16 cellular contexts compared by ENCODE assay signal in the genomic region with DNA sequence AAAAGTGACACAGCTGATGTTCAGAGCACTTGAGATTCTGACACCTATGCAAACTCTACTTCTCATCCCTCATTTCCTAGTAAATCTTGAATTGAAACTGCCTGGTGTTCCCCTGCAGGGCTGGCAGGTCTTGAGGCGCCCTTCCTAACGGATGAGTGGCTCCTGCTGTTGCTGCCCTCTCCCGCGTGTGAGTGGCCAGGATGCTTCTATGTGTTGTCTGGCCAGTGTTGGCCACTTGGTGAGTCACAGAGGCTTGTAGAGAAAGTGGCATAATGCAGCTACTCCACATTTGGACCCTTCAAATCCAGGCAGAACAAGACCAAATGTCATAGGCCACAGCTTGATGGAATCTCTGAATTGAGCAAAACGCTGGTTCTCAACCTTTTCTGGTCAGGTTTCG.
"Had no signal": no experiment of that assay in that cellular context is flagged by ENCODE, and none has a peak within 500 bp of the region (broad histone marks: within the 10 kb centered on the region; RNA-seq: fewer than 3 reads in every experiment).

No MANE protein-coding gene starts in this region.

- H3K27ac ChIP-seq: brain microvascular endothelial cell, left ventricle myocardium inferior, pancreas had no signal

- H3K27ac Mint-ChIP-seq: activated CD4-positive, alpha-beta memory T cell treated with anti-CD3 and anti-CD28 coated beads, Interleukin-2, amount 10 ng/mL, durations not matched to agents 7 days and 5 days; activated naive CD8-positive, alpha-beta T cell; endodermal cell; memory B cell; naive thymus-derived CD8-positive, alpha-beta T cell; T-helper 1 cell treated with Interleukin-12 subunit alpha and Interleukin-12 subunit beta and Interleukin-4 antibody, amounts not matched to agents 30 μg/mL and 1 μg/mL, for 36 hours had no signal

- H3K36me3 Mint-ChIP-seq: activated naive CD8-positive, alpha-beta T cell; memory B cell; naive thymus-derived CD8-positive, alpha-beta T cell had no signal

- H3K27me3 ChIP-seq: brain microvascular endothelial cell, pancreas had no signal

- DNase-seq: activated CD4-positive, alpha-beta memory T cell treated with anti-CD3 and anti-CD28 coated beads, Interleukin-2, amount 10 ng/mL, durations not matched to agents 7 days and 5 days; activated CD4-positive, alpha-beta T cell treated with anti-CD3 and anti-CD28 coated beads for 4 hours; activated gamma-delta T cell; activated T-cell treated with anti-CD3 and anti-CD28 coated beads, Interleukin-2, amount 50 U/mL, for 4 hours; endodermal cell; erythroblast; left ventricle myocardium inferior; mucosa of descending colon; naive thymus-derived CD8-positive, alpha-beta T cell; pancreas; stimulated activated naive CD8-positive, alpha-beta T cell treated with anti-CD3 and anti-CD28 coated beads, Interleukin-15, Interleukin-2, amounts not matched to agents 100 U/mL and 50 U/mL, for 24 hours had no signal

- H3K4me1 Mint-ChIP-seq: activated CD4-positive, alpha-beta memory T cell treated with anti-CD3 and anti-CD28 coated beads, Interleukin-2, amount 10 ng/mL, durations not matched to agents 7 days and 5 days; memory B cell; naive thymus-derived CD8-positive, alpha-beta T cell had no signal

- H3K4me3 Mint-ChIP-seq: activated CD4-positive, alpha-beta memory T cell treated with anti-CD3 and anti-CD28 coated beads, Interleukin-2, amount 10 ng/mL, durations not matched to agents 7 days and 5 days; activated naive CD8-positive, alpha-beta T cell; activated T-cell treated with anti-CD3 and anti-CD28 coated beads, Interleukin-2, amount 50 U/mL, for 4 hours; endodermal cell; memory B cell; naive thymus-derived CD8-positive, alpha-beta T cell; T-helper 1 cell treated with Interleukin-12 subunit alpha and Interleukin-12 subunit beta and Interleukin-4 antibody, amounts not matched to agents 30 μg/mL and 1 μg/mL, for 36 hours had no signal

- ATAC-seq: activated T-cell treated with anti-CD3 and anti-CD28 coated beads, Interleukin-2, amount 50 U/mL, for 4 hours; naive thymus-derived CD8-positive, alpha-beta T cell; sciatic nerve; stimulated activated naive CD8-positive, alpha-beta T cell treated with anti-CD3 and anti-CD28 coated beads, Interleukin-15, Interleukin-2, amounts not matched to agents 100 U/mL and 50 U/mL, for 24 hours had no signal

- H3K4me3 ChIP-seq: left ventricle myocardium inferior, mucosa of descending colon, pancreas had no signal

- H3K9me3 Mint-ChIP-seq: activated CD4-positive, alpha-beta memory T cell treated with anti-CD3 and anti-CD28 coated beads, Interleukin-2, amount 10 ng/mL, durations not matched to agents 7 days and 5 days; activated T-cell treated with anti-CD3 and anti-CD28 coated beads, Interleukin-2, amount 50 U/mL, for 4 hours; naive thymus-derived CD8-positive, alpha-beta T cell; T-helper 1 cell treated with Interleukin-12 subunit alpha and Interleukin-12 subunit beta and Interleukin-4 antibody, amounts not matched to agents 30 μg/mL and 1 μg/mL, for 36 hours had no signal
